In the genomic region with DNA sequence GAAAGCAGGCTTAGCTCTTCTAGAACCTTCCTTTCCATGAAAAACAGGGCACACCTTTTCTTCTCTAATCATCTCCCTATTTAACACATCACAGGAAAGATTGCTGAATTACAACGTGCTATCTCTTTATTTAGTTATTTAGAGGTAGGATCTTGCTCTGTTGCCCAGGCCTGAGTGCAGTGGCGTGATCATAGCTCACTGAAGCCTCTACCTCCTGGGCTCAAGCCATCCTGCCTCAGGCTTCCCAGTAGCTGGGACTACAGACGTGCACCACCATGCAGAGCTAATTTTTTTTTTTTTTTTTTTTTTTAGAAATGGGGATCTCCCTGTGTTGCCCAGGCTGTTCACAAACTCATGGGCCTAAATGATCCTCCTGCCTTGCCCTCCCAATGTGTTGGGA, we compare ENCODE assay signal across 18 cellular contexts.
DNase-seq lines count a peak whose midpoint lies in the region; ATAC-seq and TF ChIP-seq lines count a peak whose summit lies in the region.
"Had no signal": no experiment of that assay in that cellular context is flagged by ENCODE, and none has a peak within 500 bp of the region (broad histone marks: within the 10 kb centered on the region; RNA-seq: fewer than 3 reads in every experiment).

No MANE protein-coding gene starts in this region.

- H3K27ac Mint-ChIP-seq in brain = peak overlapping the region in 3 of 5 experiments; percentile 20 to 97 (median 97)
- H3K27ac Mint-ChIP-seq in osteocyte (ENCODE audit: unreplicated experiment) = peak overlapping the region; percentile 80
- H3K27ac Mint-ChIP-seq: CD4-positive, alpha-beta T cell had no signal

- H3K4me1 ChIP-seq in right atrium auricular region = peaks cover 0 to 64% of the 10 kb centered on the region in 2 donors
- H3K4me1 ChIP-seq: BE2C had no signal

- peak overlapping the region; percentile 61 to 73 for H3K27ac ChIP-seq in right atrium auricular region

- H3K27me3 Mint-ChIP-seq in brain (no peaks in the 10 kb centered on the region), osteocyte (ENCODE audit: unreplicated experiment) (no peaks in the 10 kb centered on the region)
- H3K27me3 Mint-ChIP-seq: CD4-positive, alpha-beta T cell had no signal

- no peak for TF ChIP-seq CTCF in right atrium auricular region (IDR thresholded peaks at IDR 0.05)
- no peak for TF ChIP-seq CTCF in brain (conservative IDR thresholded peaks at IDR 0.05)
- no peak for TF ChIP-seq CTCF in osteocyte (IDR thresholded peaks at IDR 0.05)

- H3K9me3 Mint-ChIP-seq in brain (peaks cover 2 to 18% (median 6%) of the 10 kb centered on the region in 5 experiments), osteocyte (ENCODE audit: unreplicated experiment) (no peaks in the 10 kb centered on the region)

- H3K4me3 ChIP-seq in right atrium auricular region = no peak overlapping the region
- H3K4me3 ChIP-seq: K562 had no signal

- H3K36me3 ChIP-seq in right atrium auricular region = no peaks in the 10 kb centered on the region
- H3K36me3 ChIP-seq: BE2C had no signal

- H3K27me3 ChIP-seq in right atrium auricular region = no peaks in the 10 kb centered on the region
- H3K27me3 ChIP-seq: BE2C had no signal

- no peaks in the 10 kb centered on the region for H3K9me3 ChIP-seq in right atrium auricular region
- H3K9me3 ChIP-seq: BE2C had no signal

- intact Hi-C loops in Right ventricle myocardium inferior (cut with DNase I) = loop anchor here (5.0 kb wide), 1 partner anchor 51 kb away; no protein-coding TSS in a partner anchor

- DNase-seq in right atrium auricular region (ENCODE audit: low spot score) (no peak), Right ventricle myocardium inferior (ENCODE audit: missing footprints) (no peak), osteocyte (ENCODE audit: extremely low spot score, unreplicated experiment) (no peak), NCI-H128 (lab: John Stamatoyannopoulos, UW; ENCODE audit: unreplicated experiment) (no peak)
- DNase-seq: BE2C; CD4-positive, alpha-beta T cell; DMS153; GDM1; NCI-H1105; NCI-H1694 treated with DMSO at 0.1 percent for 48 hours; NCI-H2107; NCI-H510A; NCI-H774; RPMI8226 had no signal

- H3K4me3 Mint-ChIP-seq in brain = no peak overlapping the region
- no peak overlapping the region for H3K4me3 Mint-ChIP-seq in osteocyte (ENCODE audit: unreplicated experiment)
- H3K4me3 Mint-ChIP-seq: CD4-positive, alpha-beta T cell had no signal

- peaks cover 62% of the 10 kb centered on the region for H3K4me1 Mint-ChIP-seq in brain
- peaks cover 75% of the 10 kb centered on the region for H3K4me1 Mint-ChIP-seq in osteocyte (ENCODE audit: unreplicated experiment)

- peaks cover 40% of the 10 kb centered on the region for H3K36me3 Mint-ChIP-seq in brain
- H3K36me3 Mint-ChIP-seq in osteocyte (ENCODE audit: unreplicated experiment) = peaks cover 16% of the 10 kb centered on the region

- no peak for ATAC-seq in Right ventricle myocardium inferior
- ATAC-seq in HG02852 (IDR thresholded peaks at IDR 0.05; ENCODE audit: unreplicated experiment) = no peak
- ATAC-seq in HG03280 (IDR thresholded peaks at IDR 0.05; ENCODE audit: unreplicated experiment) = no peak
- ATAC-seq: K562 had no signal
